25 cellular contexts compared by ENCODE assay signal in genomic region chr5:15326932-15327331, GRCh38.
"Had no signal": no experiment of that assay in that cellular context is flagged by ENCODE, and none has a peak within 500 bp of the region (broad histone marks: within the 10 kb centered on the region; RNA-seq: fewer than 3 reads in every experiment).

No MANE protein-coding gene starts in this region.

- H3K27me3 ChIP-seq: Peyer's patch had no signal

- H3K27ac ChIP-seq: Peyer's patch, SJSA1 had no signal

- H3K36me3 ChIP-seq: Peyer's patch, SJSA1 had no signal

- DNase-seq: activated CD4-positive, alpha-beta T cell treated with anti-CD3 and anti-CD28 coated beads for 36 hours; activated CD4-positive, alpha-beta T cell treated with anti-CD3 and anti-CD28 coated beads, Interleukin-2, amount 10 ng/mL, durations not matched to agents 7 days and 5 days; activated CD4-positive, alpha-beta T cell treated with anti-CD3 and anti-CD28 coated beads, Interleukin-2, amount 50 U/mL, for 48 hours; activated CD8-positive, alpha-beta T cell treated with anti-CD3 and anti-CD28 coated beads, Interleukin-2, amount 10 ng/mL, durations not matched to agents 7 days and 5 days; activated gamma-delta T cell treated with Interleukin-2 at 50 U/mL for 16 hours; activated naive CD4-positive, alpha-beta T cell treated with anti-CD3 and anti-CD28 coated beads, Interleukin-2, amount 10 ng/mL, durations not matched to agents 7 days and 5 days; activated naive CD8-positive, alpha-beta T cell treated with anti-CD3 and anti-CD28 coated beads, Interleukin-2, amount 50 U/mL, for 24 hours; activated T-cell treated with anti-CD3 and anti-CD28 coated beads, Interleukin-2, amount 50 U/mL, for 4 hours; amniotic stem cell; aorta; Karpas-422; KBM-7; NCI-H1436 treated with DMSO at 0.1 percent for 48 hours; NCI-H1694 treated with DMSO at 0.1 percent for 48 hours; NCI-H2029; NCI-H510A; NCI-H526; NCI-H748 treated with DMSO at 0.1 percent for 48 hours; NK-92 treated with Interleukin-12 subunit alpha and Interleukin-12 subunit beta, amount 100 ng/mL, for 24 hours; PC-3; Peyer's patch; RPMI8226; SHP77 treated with DMSO at 0.1 percent for 48 hours; SK-N-SH had no signal

- ATAC-seq: activated CD4-positive, alpha-beta T cell treated with anti-CD3 and anti-CD28 coated beads for 36 hours; activated CD8-positive, alpha-beta T cell treated with anti-CD3 and anti-CD28 coated beads, Interleukin-2, amount 10 ng/mL, durations not matched to agents 7 days and 5 days; activated naive CD8-positive, alpha-beta T cell treated with anti-CD3 and anti-CD28 coated beads, Interleukin-2, amount 50 U/mL, for 24 hours; activated T-cell treated with anti-CD3 and anti-CD28 coated beads, Interleukin-2, amount 50 U/mL, for 4 hours; PC-3 had no signal

- H3K4me1 ChIP-seq: Peyer's patch, SJSA1 had no signal

- H3K9me3 ChIP-seq: Peyer's patch, SJSA1, SK-N-SH had no signal

- H3K4me3 ChIP-seq: Peyer's patch, SJSA1 had no signal
